In the genomic region with DNA sequence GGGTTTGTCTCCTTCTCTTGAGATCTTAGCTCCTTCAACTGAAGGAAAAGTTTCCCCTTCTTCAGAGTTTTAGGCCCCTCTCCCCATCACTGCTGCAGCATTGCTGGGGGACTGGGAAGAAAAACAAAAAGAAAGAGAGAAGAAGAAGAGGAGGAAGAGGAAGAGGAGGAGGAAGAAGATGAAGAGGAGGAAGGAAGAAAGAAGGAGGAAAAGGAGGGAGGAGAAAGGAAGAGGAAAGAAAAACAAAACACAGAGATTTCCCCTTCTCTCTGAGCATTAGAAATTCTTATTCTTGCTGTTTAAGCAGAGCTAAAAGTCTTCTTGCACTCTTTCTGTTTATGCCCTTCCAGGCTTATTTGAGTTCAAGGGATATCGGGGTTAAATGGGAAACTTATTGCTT, we compare ENCODE assay signal across 22 cellular contexts.
DNase-seq lines count a peak whose midpoint lies in the region; ATAC-seq and TF ChIP-seq lines count a peak whose summit lies in the region.
"Had no signal": no experiment of that assay in that cellular context is flagged by ENCODE, and none has a peak within 500 bp of the region (broad histone marks: within the 10 kb centered on the region; RNA-seq: fewer than 3 reads in every experiment).

No MANE protein-coding gene starts in this region.

- H3K4me3 ChIP-seq in SU-DHL-6 (ENCODE audit: insufficient read depth, low read length, poor library complexity, severe bottlenecking), result no peak overlapping the region
- no peak overlapping the region for H3K4me3 ChIP-seq in tibial nerve
- H3K4me3 ChIP-seq: BLaER1 treated with 17β-estradiol and CSF1 and Interleukin-3, amounts not matched to agents 10 nM and 100 nM; body of pancreas; Peyer's patch; psoas muscle; SJCRH30; suprapubic skin; vagina had no signal

- H3K79me2 ChIP-seq in SU-DHL-6 (ENCODE audit: insufficient read depth, low read length), result no peaks in the 10 kb centered on the region

- H3K9me3 ChIP-seq in SU-DHL-6 (ENCODE audit: insufficient read depth, low read length) (no peaks in the 10 kb centered on the region), tibial nerve (no peaks in the 10 kb centered on the region)
- H3K9me3 ChIP-seq: body of pancreas, psoas muscle, SJCRH30, suprapubic skin, vagina had no signal

- H3K4me2 ChIP-seq in SU-DHL-6 (ENCODE audit: low read depth, low read length, poor library complexity, severe bottlenecking), result peak overlapping the region; percentile 36
- H3K4me2 ChIP-seq: BLaER1 treated with 17β-estradiol and CSF1 and Interleukin-3, amounts not matched to agents 10 nM and 100 nM had no signal

- peaks cover 15% of the 10 kb centered on the region for H3K9me3 Mint-ChIP-seq in activated naive CD4-positive, alpha-beta T cell treated with anti-CD3 and anti-CD28 coated beads, Interleukin-2, amount 50 U/mL, for 24 hours
- H3K9me3 Mint-ChIP-seq in activated naive CD8-positive, alpha-beta T cell treated with anti-CD3 and anti-CD28 coated beads, Interleukin-2, amount 50 U/mL, for 24 hours, result peaks cover 26% of the 10 kb centered on the region
- peaks cover 4 to 22% of the 10 kb centered on the region in 2 donors for H3K9me3 Mint-ChIP-seq in stimulated activated naive CD8-positive, alpha-beta T cell treated with anti-CD3 and anti-CD28 coated beads, Interleukin-15, amount 100 ng/mL, for 72 hours

- no peak overlapping the region for H3K9ac ChIP-seq in SU-DHL-6 (ENCODE audit: low read length)
- H3K9ac ChIP-seq: BLaER1 treated with 17β-estradiol and CSF1 and Interleukin-3, amounts not matched to agents 10 nM and 100 nM had no signal

- TF ChIP-seq CTCF in SU-DHL-6 (IDR thresholded peaks at IDR 0.05; ENCODE audit: insufficient read depth, low read length, poor library complexity, severe bottlenecking) (no peak), tibial nerve (IDR thresholded peaks at IDR 0.05) (no peak)

- H3K27ac Mint-ChIP-seq in activated naive CD4-positive, alpha-beta T cell treated with anti-CD3 and anti-CD28 coated beads, Interleukin-2, amount 50 U/mL, for 24 hours, result peak overlapping the region; percentile 69
- peak overlapping the region; percentile 94 for H3K27ac Mint-ChIP-seq in activated naive CD8-positive, alpha-beta T cell treated with anti-CD3 and anti-CD28 coated beads, Interleukin-2, amount 50 U/mL, for 24 hours
- H3K27ac Mint-ChIP-seq in stimulated activated naive CD8-positive, alpha-beta T cell treated with anti-CD3 and anti-CD28 coated beads, Interleukin-15, amount 100 ng/mL, for 72 hours, result peak overlapping the region; percentile 60 to 99

- TF ChIP-seq EP300 in tibial nerve (IDR thresholded peaks at IDR 0.05), result no peak

- H3K9me2 ChIP-seq in SU-DHL-6 (replicated peaks; ENCODE audit: insufficient read depth, low read length), result no peaks in the 10 kb centered on the region

- peaks cover 19% of the 10 kb centered on the region for H3K36me3 Mint-ChIP-seq in activated naive CD4-positive, alpha-beta T cell treated with anti-CD3 and anti-CD28 coated beads, Interleukin-2, amount 50 U/mL, for 24 hours
- peaks cover 30% of the 10 kb centered on the region for H3K36me3 Mint-ChIP-seq in activated naive CD8-positive, alpha-beta T cell treated with anti-CD3 and anti-CD28 coated beads, Interleukin-2, amount 50 U/mL, for 24 hours (ENCODE audit: low read depth)

- DNase-seq in activated naive CD4-positive, alpha-beta T cell treated with Interleukin-2 at 50 U/mL for 16 hours, result no peak
- DNase-seq in activated naive CD8-positive, alpha-beta T cell treated with anti-CD3 and anti-CD28 coated beads, Interleukin-2, amount 50 U/mL, for 24 hours, result no peak
- no peak for DNase-seq in stimulated activated naive CD8-positive, alpha-beta T cell treated with anti-CD3 and anti-CD28 coated beads, Interleukin-15, amount 100 ng/mL, for 72 hours
- no peak for DNase-seq in stimulated activated CD4-positive, alpha-beta T cell treated with anti-CD3 and anti-CD28 coated beads, Interleukin-12 subunit alpha, Interleukin-12 subunit beta, amount 100 ng/mL, for 4 hours
- DNase-seq in tibial nerve (ENCODE audit: low spot score in 2 of 2) (no peak), HuH-7 (ENCODE audit: low spot score) (no peak)
- DNase-seq: activated T-cell treated with anti-CD3 and anti-CD28 coated beads for 4 hours; body of pancreas; cerebellar nuclear complex; EL; NCI-H1694 treated with DMSO at 0.1 percent for 48 hours; NCI-H2171 treated with DMSO at 0.1 percent for 48 hours; NCI-H524; Peyer's patch; psoas muscle; SJCRH30; stimulated activated CD8-positive, alpha-beta memory T cell treated with anti-CD3 and anti-CD28 coated beads, Interleukin-4, amount 100 ng/mL, for 48 hours had no signal

- H3K4me1 Mint-ChIP-seq in activated naive CD4-positive, alpha-beta T cell treated with anti-CD3 and anti-CD28 coated beads, Interleukin-2, amount 50 U/mL, for 24 hours, result peaks cover 80% of the 10 kb centered on the region
- peaks cover 83% of the 10 kb centered on the region for H3K4me1 Mint-ChIP-seq in activated naive CD8-positive, alpha-beta T cell treated with anti-CD3 and anti-CD28 coated beads, Interleukin-2, amount 50 U/mL, for 24 hours
- H3K4me1 Mint-ChIP-seq in stimulated activated naive CD8-positive, alpha-beta T cell treated with anti-CD3 and anti-CD28 coated beads, Interleukin-15, amount 100 ng/mL, for 72 hours, result peaks cover 78% of the 10 kb centered on the region

- no peaks in the 10 kb centered on the region for H3K27me3 ChIP-seq in SU-DHL-6 (ENCODE audit: low read length)
- H3K27me3 ChIP-seq in tibial nerve, result no peaks in the 10 kb centered on the region
- H3K27me3 ChIP-seq: BLaER1 treated with 17β-estradiol and CSF1 and Interleukin-3, amounts not matched to agents 10 nM and 100 nM; body of pancreas; Peyer's patch; SJCRH30; suprapubic skin; vagina had no signal

- no peak for TF ChIP-seq POLR2A in tibial nerve (IDR thresholded peaks at IDR 0.05)

- no peaks in the 10 kb centered on the region for H3K4me1 ChIP-seq in tibial nerve
- H3K4me1 ChIP-seq: BLaER1 treated with 17β-estradiol and CSF1 and Interleukin-3, amounts not matched to agents 10 nM and 100 nM; body of pancreas; Peyer's patch; psoas muscle; SJCRH30; suprapubic skin had no signal

- peaks cover 13% of the 10 kb centered on the region; the same call in 1 of the 2 replicates for H3F3A ChIP-seq in SU-DHL-6 (ENCODE audit: insufficient read depth)

- no peak for ATAC-seq in activated naive CD8-positive, alpha-beta T cell treated with anti-CD3 and anti-CD28 coated beads, Interleukin-2, amount 50 U/mL, for 24 hours
- ATAC-seq in stimulated activated naive CD8-positive, alpha-beta T cell treated with anti-CD3 and anti-CD28 coated beads, Interleukin-15, amount 100 ng/mL, for 72 hours, result no peak
- ATAC-seq: body of pancreas, psoas muscle had no signal

- H3K4me3 Mint-ChIP-seq in activated naive CD4-positive, alpha-beta T cell treated with anti-CD3 and anti-CD28 coated beads, Interleukin-2, amount 50 U/mL, for 24 hours, result peak overlapping the region; percentile 59
- peak overlapping the region; percentile 3 for H3K4me3 Mint-ChIP-seq in activated naive CD8-positive, alpha-beta T cell treated with anti-CD3 and anti-CD28 coated beads, Interleukin-2, amount 50 U/mL, for 24 hours
- H3K4me3 Mint-ChIP-seq in stimulated activated naive CD8-positive, alpha-beta T cell treated with anti-CD3 and anti-CD28 coated beads, Interleukin-15, amount 100 ng/mL, for 72 hours, result peak overlapping the region; percentile 38 to 57

- H3K27ac ChIP-seq in SU-DHL-6 (ENCODE audit: low read depth, low read length) (peak overlapping the region; percentile 39), tibial nerve (no peak overlapping the region)
- H3K27ac ChIP-seq: BLaER1 treated with 17β-estradiol and CSF1 and Interleukin-3, amounts not matched to agents 10 nM and 100 nM; body of pancreas; Peyer's patch; psoas muscle; SJCRH30; suprapubic skin; vagina had no signal

- no peaks in the 10 kb centered on the region for H3K36me3 ChIP-seq in SU-DHL-6 (ENCODE audit: low read length)
- H3K36me3 ChIP-seq in tibial nerve, result no peaks in the 10 kb centered on the region
- H3K36me3 ChIP-seq: BLaER1 treated with 17β-estradiol and CSF1 and Interleukin-3, amounts not matched to agents 10 nM and 100 nM; Peyer's patch; SJCRH30; suprapubic skin; vagina had no signal

- H3K27me3 Mint-ChIP-seq in activated naive CD4-positive, alpha-beta T cell treated with anti-CD3 and anti-CD28 coated beads, Interleukin-2, amount 50 U/mL, for 24 hours, result no peaks in the 10 kb centered on the region
- no peaks in the 10 kb centered on the region for H3K27me3 Mint-ChIP-seq in activated naive CD8-positive, alpha-beta T cell treated with anti-CD3 and anti-CD28 coated beads, Interleukin-2, amount 50 U/mL, for 24 hours
- no peaks in the 10 kb centered on the region for H3K27me3 Mint-ChIP-seq in stimulated activated naive CD8-positive, alpha-beta T cell treated with anti-CD3 and anti-CD28 coated beads, Interleukin-15, amount 100 ng/mL, for 72 hours

- WGBS in tibial nerve, 2 donors, result 63 to 64% methylated on average over 1 of the region's 1 CpG

- no peaks in the 10 kb centered on the region for H4K20me1 ChIP-seq in SU-DHL-6 (ENCODE audit: low read depth, low read length)
- H4K20me1 ChIP-seq: BLaER1 treated with 17β-estradiol and CSF1 and Interleukin-3, amounts not matched to agents 10 nM and 100 nM had no signal

- no peak overlapping the region for H2AFZ ChIP-seq in SU-DHL-6 (ENCODE audit: low read depth, low read length, severe bottlenecking)

Comparison
In these comparisons a context has a peak if more than half of its experiments do, and no peak if none do; other contexts are left out.
1. H3K4me3 Mint-ChIP-seq: peak in every context shown above with its lines; median percentile 59 in activated naive CD4-positive, alpha-beta T cell treated with anti-CD3 and anti-CD28 coated beads, Interleukin-2, amount 50 U/mL, for 24 hours; 48 in stimulated activated naive CD8-positive, alpha-beta T cell treated with anti-CD3 and anti-CD28 coated beads, Interleukin-15, amount 100 ng/mL, for 72 hours; 3 in activated naive CD8-positive, alpha-beta T cell treated with anti-CD3 and anti-CD28 coated beads, Interleukin-2, amount 50 U/mL, for 24 hours.